ENCODE assay signal across 19 cellular contexts in genomic region chr15:33425149-33425548, GRCh38.
A peak's percentile ranks its signal among the peaks of the same experiment; 100 is the strongest.
DNase-seq lines count a peak whose midpoint lies in the region; ATAC-seq, FAIRE-seq and TF ChIP-seq lines count a peak whose summit lies in the region.
"Had no signal": no experiment of that assay in that cellular context is flagged by ENCODE, and none has a peak within 500 bp of the region (broad histone marks: within the 10 kb centered on the region; RNA-seq: fewer than 3 reads in every experiment).

No MANE protein-coding gene starts in this region.

- no peaks in the 10 kb centered on the region for H3K27me3 Mint-ChIP-seq in effector memory CD8-positive, alpha-beta T cell

- no peak overlapping the region for H3K27ac Mint-ChIP-seq in effector memory CD8-positive, alpha-beta T cell
- H3K27ac Mint-ChIP-seq: activated T-cell treated with anti-CD3 and anti-CD28 coated beads, Interleukin-2, amount 50 U/mL, for 72 hours; natural killer cell treated with Interleukin-12 subunit alpha and Interleukin-12 subunit beta and Interleukin-15 and Interleukin-18, amount 100 ng/mL, for 72 hours had no signal

- no peak overlapping the region for H3K23ac ChIP-seq in mesendoderm (ENCODE audit: low read length)

- no peak overlapping the region for H3K4me2 ChIP-seq in mesendoderm (ENCODE audit: low read length)

- no peak overlapping the region for H3K18ac ChIP-seq in mesendoderm (ENCODE audit: low read length)

- no peak overlapping the region for H3K4ac ChIP-seq in mesendoderm (ENCODE audit: low read depth, low read length)

- DNase-seq in EH (ENCODE audit: low read depth) (peak; percentile 19), OCI-M1 (lab: John Stamatoyannopoulos, UW) (peak; percentile 49), fibroblast of gingiva (ENCODE audit: low read depth) (peak; percentile 40), mesendoderm (peak; percentile 45), dedifferentiated amniotic fluid mesenchymal stem cell (ENCODE audit: extremely low spot score) (no peak), HEK293T (ENCODE audit: extremely low spot score) (no peak), H54 (ENCODE audit: insufficient read length, low spot score) (no peak)
- DNase-seq in effector memory CD8-positive, alpha-beta T cell, result no peak
- DNase-seq: activated CD4-positive, alpha-beta T cell treated with anti-CD3 and anti-CD28 coated beads, Interleukin-2, amount 50 U/mL, for 4 hours; activated T-cell treated with anti-CD3 and anti-CD28 coated beads, Interleukin-2, amount 50 U/mL, for 72 hours; AML-193; lower lobe of right lung; MM.1S; NCI-H2029; NCI-H524 treated with DMSO at 0.1 percent for 48 hours had no signal

- no peaks in the 10 kb centered on the region for H3K27me3 ChIP-seq in mesendoderm (ENCODE audit: insufficient read depth, low read length, poor library complexity)

- H3K79me2 ChIP-seq in mesendoderm (ENCODE audit: control insufficient read depth, insufficient read depth, low read length), result no peaks in the 10 kb centered on the region

- no peak overlapping the region for H3K4me3 Mint-ChIP-seq in effector memory CD8-positive, alpha-beta T cell
- H3K4me3 Mint-ChIP-seq: activated T-cell treated with anti-CD3 and anti-CD28 coated beads, Interleukin-2, amount 50 U/mL, for 72 hours; natural killer cell treated with Interleukin-12 subunit alpha and Interleukin-12 subunit beta and Interleukin-15 and Interleukin-18, amount 100 ng/mL, for 72 hours had no signal

- H3K4me1 ChIP-seq in mesendoderm (ENCODE audit: control insufficient read depth, low read depth, low read length), result peaks cover 11% of the 10 kb centered on the region
- H3K4me1 ChIP-seq: lower lobe of right lung had no signal

- H3K79me1 ChIP-seq in mesendoderm (ENCODE audit: low read length), result no peaks in the 10 kb centered on the region

- H4K8ac ChIP-seq in mesendoderm (ENCODE audit: low read depth, low read length), result no peak overlapping the region

- H3K36me3 Mint-ChIP-seq in effector memory CD8-positive, alpha-beta T cell (ENCODE audit: insufficient read depth), result no peaks in the 10 kb centered on the region
- H3K36me3 Mint-ChIP-seq: natural killer cell treated with Interleukin-12 subunit alpha and Interleukin-12 subunit beta and Interleukin-15 and Interleukin-18, amount 100 ng/mL, for 72 hours had no signal

- POLR2A ChIA-PET in HEK293T (lab: Yijun Ruan, JAX), result no interaction called here

- H3K56ac ChIP-seq in mesendoderm (ENCODE audit: low read length), result no peak overlapping the region

- no peak for ATAC-seq in effector memory CD8-positive, alpha-beta T cell (replicated peaks)
- ATAC-seq: activated T-cell treated with anti-CD3 and anti-CD28 coated beads, Interleukin-2, amount 50 U/mL, for 72 hours; natural killer cell treated with Interleukin-12 subunit alpha and Interleukin-12 subunit beta and Interleukin-15 and Interleukin-18, amount 100 ng/mL, for 72 hours; SK-N-SH treated with all-trans-retinoic acid at 6 μM for 48 hours had no signal

- no peak overlapping the region for H4K5ac ChIP-seq in mesendoderm (ENCODE audit: low read length)

- H2BK120ac ChIP-seq in mesendoderm (ENCODE audit: low read depth, low read length), result no peak overlapping the region

- H3K4me3 ChIP-seq in mesendoderm (ENCODE audit: low read length), result no peak overlapping the region
- H3K4me3 ChIP-seq: lower lobe of right lung had no signal

- no peak for FAIRE-seq in H54 (lab: Jason Lieb, UNC)
- FAIRE-seq: endothelial cell of umbilical vein, HTR-8/SVneo had no signal

- H3K36me3 ChIP-seq in mesendoderm (ENCODE audit: control insufficient read depth, insufficient read depth, low read length), result no peaks in the 10 kb centered on the region
- H3K36me3 ChIP-seq: lower lobe of right lung had no signal

- no peak overlapping the region for H2BK15ac ChIP-seq in mesendoderm (replicated peaks; ENCODE audit: low read depth)

- no peaks in the 10 kb centered on the region for H3K4me1 Mint-ChIP-seq in effector memory CD8-positive, alpha-beta T cell (ENCODE audit: low read depth in 2 of 2)

- no peak overlapping the region for H2BK5ac ChIP-seq in mesendoderm (ENCODE audit: low read length)

- H3K27ac ChIP-seq in mesendoderm (ENCODE audit: low read depth, low read length), result no peak overlapping the region
- H3K27ac ChIP-seq: lower lobe of right lung had no signal

- CTCF ChIA-PET in HEK293T (lab: Yijun Ruan, JAX), result no interaction called here

- no peak overlapping the region for H3K9ac ChIP-seq in mesendoderm (ENCODE audit: low read length)

- no peak overlapping the region for H2AK5ac ChIP-seq in mesendoderm (ENCODE audit: low read length)

- peaks cover 0 to 4% of the 10 kb centered on the region in 2 donors for H3K9me3 Mint-ChIP-seq in effector memory CD8-positive, alpha-beta T cell
- H3K9me3 Mint-ChIP-seq: natural killer cell treated with Interleukin-12 subunit alpha and Interleukin-12 subunit beta and Interleukin-15 and Interleukin-18, amount 100 ng/mL, for 72 hours had no signal

- WGBS in mesendoderm (ENCODE audit: extremely low coverage, insufficient coverage, low lambda C conversion rate), result no CpG with 5 or more reads among the region's 1 CpG

- TF ChIP-seq POLR2A in H54 (IDR thresholded peaks at IDR 0.05; ENCODE audit: low read depth, low read length), result no peak

TF ChIP-seq in HEK293T, 16 proteins besides CTCF, POLR2A, EP300 and RAD21:
- TF ChIP-seq TARDBP (IDR thresholded peaks at IDR 0.05), result no peak
- no peak for TF ChIP-seq LEF1 (IDR thresholded peaks at IDR 0.05; ENCODE audit: borderline replicate concordance)
- no peak for TF ChIP-seq CTBP1 (IDR thresholded peaks at IDR 0.05; ENCODE audit: borderline replicate concordance)
- no peak for TF ChIP-seq FOXK2 (IDR thresholded peaks at IDR 0.05)
- no peak for TF ChIP-seq NFRKB (IDR thresholded peaks at IDR 0.05)
- TF ChIP-seq ELF4 (IDR thresholded peaks at IDR 0.05), result no peak
- TF ChIP-seq HDGF (IDR thresholded peaks at IDR 0.05; ENCODE audit: borderline replicate concordance), result no peak
- no peak for TF ChIP-seq FOXM1 (IDR thresholded peaks at IDR 0.05; ENCODE audit: borderline replicate concordance)

Comparison
In these comparisons a context has a peak if more than half of its experiments do, and no peak if none do; other contexts are left out.
1. DNase-seq: peak in EH (single experiment), OCI-M1 (single experiment), fibroblast of gingiva (single experiment) and mesendoderm (single experiment); none in effector memory CD8-positive, alpha-beta T cell (0 of 3), dedifferentiated amniotic fluid mesenchymal stem cell (single experiment), HEK293T (single experiment) and H54 (single experiment).